In the genomic region with DNA sequence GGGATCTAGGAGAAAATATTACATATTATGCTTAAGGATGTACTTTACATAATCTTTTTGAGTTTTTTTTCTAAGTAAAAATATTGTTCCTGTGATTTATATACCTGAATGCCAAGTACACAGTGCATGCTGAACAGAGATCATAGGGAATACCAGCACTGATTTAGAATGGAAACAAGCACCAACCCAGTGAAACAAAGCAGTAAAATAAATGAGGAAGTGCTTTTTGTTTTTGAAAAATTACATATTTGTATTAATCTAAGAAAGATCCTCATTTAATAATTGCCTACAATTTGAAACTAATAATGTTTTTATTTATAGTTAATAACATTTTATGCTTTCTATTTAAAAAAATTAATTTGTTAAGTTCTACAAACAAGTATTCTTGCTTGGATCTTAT, we compare ENCODE assay signal across 31 cellular contexts.
"Had no signal": no experiment of that assay in that cellular context is flagged by ENCODE, and none has a peak within 500 bp of the region (broad histone marks: within the 10 kb centered on the region; RNA-seq: fewer than 3 reads in every experiment).

No MANE protein-coding gene starts in this region.

- H3K4me3 ChIP-seq: adrenal gland, body of pancreas, esophagus squamous epithelium, gastroesophageal sphincter had no signal

- H3K27ac ChIP-seq: adrenal gland, body of pancreas, epithelial cell of prostate, esophagus squamous epithelium, gastroesophageal sphincter had no signal

- H3K36me3 ChIP-seq: adrenal gland, esophagus squamous epithelium, gastroesophageal sphincter had no signal

- H3K9me3 ChIP-seq: adrenal gland, body of pancreas, esophagus squamous epithelium, gastroesophageal sphincter had no signal

- ATAC-seq: activated CD4-positive, CD25-positive, alpha-beta regulatory T cell treated with anti-CD3 and anti-CD28 coated beads, Interleukin-2, amount 50 U/mL, for 24 hours; activated CD8-positive, alpha-beta T cell treated with anti-CD3 and anti-CD28 coated beads for 36 hours; activated naive CD8-positive, alpha-beta T cell treated with anti-CD3 and anti-CD28 coated beads, Interleukin-2, amount 50 U/mL, for 24 hours; activated T-cell treated with anti-CD3 and anti-CD28 coated beads, Interleukin-2, amount 50 U/mL, for 4 hours; body of pancreas; gastroesophageal sphincter; T-helper 17 cell had no signal

- FAIRE-seq: colon, endometrium, endothelial cell of umbilical vein had no signal

- DNase-seq: activated B cell treated with CpG ODN at 0.5 μM for 24 hours; activated CD4-positive, alpha-beta T cell treated with anti-CD3 and anti-CD28 coated beads for 48 hours; activated CD4-positive, alpha-beta T cell treated with anti-CD3 and anti-CD28 coated beads, Interleukin-2, amount 50 U/mL, for 1 hour; activated CD4-positive, alpha-beta T cell treated with anti-CD3 and anti-CD28 coated beads, Interleukin-2, amount 50 U/mL, for 48 hours; activated CD8-positive, alpha-beta memory T cell treated with anti-CD3 and anti-CD28 coated beads for 24 hours; activated CD8-positive, alpha-beta T cell treated with anti-CD3 and anti-CD28 coated beads for 36 hours; activated effector memory CD4-positive, alpha-beta T cell treated with anti-CD3 and anti-CD28 coated beads, Interleukin-2, amount 50 U/mL, for 16 hours; activated naive CD4-positive, alpha-beta T cell treated with anti-CD3 and anti-CD28 coated beads for 36 hours; activated naive CD8-positive, alpha-beta T cell treated with anti-CD3 and anti-CD28 coated beads for 36 hours; activated naive CD8-positive, alpha-beta T cell treated with anti-CD3 and anti-CD28 coated beads, Interleukin-2, amount 50 U/mL, for 24 hours; activated T-cell treated with anti-CD3 and anti-CD28 coated beads, Interleukin-2, amount 50 U/mL, for 4 hours; adrenal gland; amygdala; aorta; body of pancreas; caudate nucleus; cortex of kidney; dermis blood vessel endothelial cell; effector CD8-positive, alpha-beta T cell; esophagus squamous epithelium; foreskin melanocyte; T-helper 1 cell; T-helper 17 cell; T1000; WERI-Rb-1 had no signal

- H3K27me3 ChIP-seq: adrenal gland, body of pancreas, esophagus squamous epithelium, gastroesophageal sphincter had no signal
